Comparison of ENCODE assay signal across 18 cellular contexts in the genomic region with DNA sequence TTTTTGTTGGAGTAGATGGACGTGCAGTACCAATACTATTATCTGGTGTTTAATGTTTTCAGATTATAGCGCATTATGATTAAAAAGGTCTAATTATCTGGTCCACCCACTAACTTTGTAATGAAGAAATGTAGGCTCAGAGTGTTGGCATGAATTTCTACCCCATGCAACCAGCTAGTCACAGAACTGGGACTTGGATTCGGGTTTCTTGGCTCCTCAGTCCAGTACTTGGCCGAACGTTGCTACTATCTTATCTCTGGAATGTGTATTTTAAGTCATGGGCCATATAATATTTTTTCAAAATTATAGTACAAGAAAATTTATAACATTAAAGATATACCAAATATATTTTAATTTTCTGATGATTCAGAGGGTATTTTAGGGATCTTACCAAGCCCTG.
"Had no signal": no experiment of that assay in that cellular context is flagged by ENCODE, and none has a peak within 500 bp of the region (broad histone marks: within the 10 kb centered on the region; RNA-seq: fewer than 3 reads in every experiment).

No MANE protein-coding gene starts in this region.

- H3K4me3 ChIP-seq: lower lobe of right lung, psoas muscle, spleen, suprapubic skin, thoracic aorta, tibial artery, upper lobe of right lung had no signal

- DNase-seq: hypothalamus; immature natural killer cell; kidney; lower lobe of right lung; mammary epithelial cell; mesenchymal stem cell; naive thymus-derived CD8-positive, alpha-beta T cell; nucleus accumbens; psoas muscle; spleen; stimulated activated CD4-positive, alpha-beta T cell treated with anti-CD3 and anti-CD28 coated beads, Interleukin-4, amount 100 ng/mL, for 24 hours; stimulated activated naive CD4-positive, alpha-beta T cell; tibial artery; upper lobe of right lung had no signal

- H3K9me3 ChIP-seq: lower lobe of right lung, psoas muscle, spleen, suprapubic skin, thoracic aorta, tibial artery, upper lobe of right lung had no signal

- H3K27me3 ChIP-seq: spleen, suprapubic skin, tibial artery, upper lobe of right lung had no signal

- ATAC-seq: lower lobe of right lung; naive thymus-derived CD8-positive, alpha-beta T cell; stimulated activated effector memory CD8-positive, alpha-beta T cell treated with anti-CD3 and anti-CD28 coated beads, Interleukin-12 subunit alpha, Interleukin-12 subunit beta, amount 100 ng/mL, for 72 hours; upper lobe of right lung had no signal

- H3K27ac ChIP-seq: lower lobe of right lung, parathyroid adenoma, psoas muscle, spleen, suprapubic skin, thoracic aorta, tibial artery, upper lobe of right lung had no signal

- H3K4me1 ChIP-seq: lower lobe of right lung, parathyroid adenoma, psoas muscle, spleen, suprapubic skin, upper lobe of right lung had no signal
